Comparison of ENCODE assay signal across 26 cellular contexts in genomic region chr6:161238076-161238869, GRCh38. TPM values are rescaled to one million over a fixed set of nuclear protein-coding genes. Genes with fewer than 3 reads are reported as not detected.
DNase-seq lines count a peak whose midpoint lies in the region; ATAC-seq, FAIRE-seq and TF ChIP-seq lines count a peak whose summit lies in the region.
"Had no signal": no experiment of that assay in that cellular context is flagged by ENCODE, and none has a peak within 500 bp of the region (broad histone marks: within the 10 kb centered on the region; RNA-seq: fewer than 3 reads in every experiment).

No MANE protein-coding gene starts in this region.

- H3K27ac ChIP-seq in mammary epithelial cell (ENCODE audit: insufficient read depth, low read depth, low read length) = no peak overlapping the region
- H3K27ac ChIP-seq in astrocyte (ENCODE audit: low read depth, low read length) = no peak overlapping the region
- H3K27ac ChIP-seq: 22Rv1, body of pancreas, KMS-11 had no signal

- intact Hi-C loops in MCF 10A (cut with micrococcal nuclease) = no loop called here
- intact Hi-C loops in mammary epithelial cell (cut with micrococcal nuclease) = no loop called here

- H3K9me3 ChIP-seq in mammary epithelial cell (replicated peaks; ENCODE audit: insufficient read depth, low read length) = no peaks in the 10 kb centered on the region
- no peaks in the 10 kb centered on the region for H3K9me3 ChIP-seq in astrocyte (ENCODE audit: insufficient read depth, low read depth, low read length)
- H3K9me3 ChIP-seq: body of pancreas had no signal

- H3K4me3 Mint-ChIP-seq in MCF 10A (ENCODE audit: unreplicated experiment) = no peak overlapping the region
- H3K4me3 Mint-ChIP-seq in astrocyte (ENCODE audit: unreplicated experiment) = no peak overlapping the region
- H3K4me3 Mint-ChIP-seq in stimulated activated naive B cell treated with anti-CD40 and anti-IgM and Interleukin-4, amounts not matched to agents 10 μg/mL and 1 μg/mL and 100 μg/mL, for 72 hours = no peak overlapping the region
- H3K4me3 Mint-ChIP-seq: activated CD4-positive, alpha-beta memory T cell treated with anti-CD3 and anti-CD28 coated beads, Interleukin-2, amount 10 ng/mL, durations not matched to agents 7 days and 5 days; CD8-positive, alpha-beta memory T cell; immature natural killer cell; stimulated activated naive CD8-positive, alpha-beta T cell treated with anti-CD3 and anti-CD28 coated beads, Interleukin-15, amount 100 ng/mL, for 72 hours had no signal

- peak; percentile 20 for FAIRE-seq in astrocyte (lab: Jason Lieb, UNC)
- FAIRE-seq: endothelial cell of umbilical vein, frontal cortex, HTR-8/SVneo, TTC549 had no signal

- no peaks in the 10 kb centered on the region for H3K36me3 ChIP-seq in mammary epithelial cell (ENCODE audit: insufficient read depth, low read length)
- no peaks in the 10 kb centered on the region for H3K36me3 ChIP-seq in astrocyte (ENCODE audit: insufficient read depth, low read length)

- dilution Hi-C loops in mammary epithelial cell (cut with HindIII; ENCODE audit: low sequenced_read_pairs) = no loop called here

- H2AFZ ChIP-seq in mammary epithelial cell (ENCODE audit: low read depth, low read length) (no peak overlapping the region), astrocyte (ENCODE audit: low read depth, low read length) (no peak overlapping the region)

- no peak for ATAC-seq in stimulated activated naive B cell treated with anti-CD40 and anti-IgM and Interleukin-4, amounts not matched to agents 10 μg/mL and 1 μg/mL and 100 μg/mL, for 72 hours (replicated peaks)
- ATAC-seq in GM19467 (IDR thresholded peaks at IDR 0.05; ENCODE audit: unreplicated experiment) = no peak
- ATAC-seq: body of pancreas; left lobe of liver; stimulated activated naive CD8-positive, alpha-beta T cell treated with anti-CD3 and anti-CD28 coated beads, Interleukin-15, amount 100 ng/mL, for 72 hours had no signal

- CTCF ChIA-PET in MCF 10A (lab: Yijun Ruan, JAX) (no interaction called here), mammary epithelial cell (lab: Charles Lee; ENCODE audit: low non-redundant PET) (no interaction called here)

- H3K79me2 ChIP-seq in mammary epithelial cell (ENCODE audit: insufficient read depth, low read length) (peaks cover 3% of the 10 kb centered on the region), astrocyte (ENCODE audit: insufficient read depth, low read length) (peaks cover 62% of the 10 kb centered on the region)

- H3K9me3 Mint-ChIP-seq in MCF 10A (ENCODE audit: unreplicated experiment) (no peaks in the 10 kb centered on the region), astrocyte (ENCODE audit: unreplicated experiment) (no peaks in the 10 kb centered on the region)
- peaks cover 0 to 1% of the 10 kb centered on the region in 2 donors for H3K9me3 Mint-ChIP-seq in stimulated activated naive B cell treated with anti-CD40 and anti-IgM and Interleukin-4, amounts not matched to agents 10 μg/mL and 1 μg/mL and 100 μg/mL, for 72 hours
- H3K9me3 Mint-ChIP-seq: activated CD4-positive, alpha-beta memory T cell treated with anti-CD3 and anti-CD28 coated beads, Interleukin-2, amount 10 ng/mL, durations not matched to agents 7 days and 5 days; CD8-positive, alpha-beta memory T cell; stimulated activated naive CD8-positive, alpha-beta T cell treated with anti-CD3 and anti-CD28 coated beads, Interleukin-15, amount 100 ng/mL, for 72 hours had no signal

- WGBS in mammary epithelial cell (ENCODE audit: low coverage, missing lambda C conversion rate) = 93% methylated on average over 7 of the region's 10 CpGs

- H4K20me1 ChIP-seq in mammary epithelial cell (ENCODE audit: insufficient read depth, low read length) (no peaks in the 10 kb centered on the region), astrocyte (ENCODE audit: insufficient read depth, low read length) (peaks cover 41% of the 10 kb centered on the region)

- no peak for TF ChIP-seq CTCF in MCF 10A (IDR thresholded peaks at IDR 0.05; ENCODE audit: unreplicated experiment)
- no peak for TF ChIP-seq CTCF in mammary epithelial cell (conservative IDR thresholded peaks at IDR 0.05 in 1 of 2, IDR thresholded peaks at IDR 0.05 in 1 of 2; ENCODE audit: extremely low read depth in 1 of 2, insufficient read depth in 1 of 2, low read depth in 1 of 2, low read length in 2 of 2)
- TF ChIP-seq CTCF in astrocyte (IDR thresholded peaks at IDR 0.05; ENCODE audit: insufficient read depth, low read depth, low read length) = no peak
- TF ChIP-seq CTCF in fibroblast of pulmonary artery (IDR thresholded peaks at IDR 0.05; ENCODE audit: low read length, missing control alignments) = no peak

- H3K4me1 ChIP-seq in mammary epithelial cell (ENCODE audit: insufficient read depth, low read length) (peaks cover 11% of the 10 kb centered on the region), astrocyte (ENCODE audit: insufficient read depth, low read length) (peaks cover 17% of the 10 kb centered on the region)
- H3K4me1 ChIP-seq: body of pancreas had no signal

- H3K27ac Mint-ChIP-seq in MCF 10A (ENCODE audit: low read depth, unreplicated experiment) (no peak overlapping the region), astrocyte (ENCODE audit: unreplicated experiment) (no peak overlapping the region)
- H3K27ac Mint-ChIP-seq in stimulated activated naive B cell treated with anti-CD40 and anti-IgM and Interleukin-4, amounts not matched to agents 10 μg/mL and 1 μg/mL and 100 μg/mL, for 72 hours = peak overlapping the region; percentile 57
- H3K27ac Mint-ChIP-seq: activated CD4-positive, alpha-beta memory T cell treated with anti-CD3 and anti-CD28 coated beads, Interleukin-2, amount 10 ng/mL, durations not matched to agents 7 days and 5 days; stimulated activated naive CD8-positive, alpha-beta T cell treated with anti-CD3 and anti-CD28 coated beads, Interleukin-15, amount 100 ng/mL, for 72 hours had no signal

- BruUV-seq in MCF 10A (replicated peaks; lab: Mats Ljungman, UMichigan) (no TSS peak), mammary epithelial cell (replicated peaks; lab: Mats Ljungman, UMichigan) (no TSS peak)

- no peak overlapping the region for H3K9ac ChIP-seq in mammary epithelial cell (ENCODE audit: insufficient read depth, low read length)
- H3K9ac ChIP-seq in astrocyte (ENCODE audit: low read length) = no peak overlapping the region
- H3K9ac ChIP-seq: KMS-11 had no signal

- POLR2A ChIA-PET in MCF 10A (lab: Yijun Ruan, JAX) = interaction anchor here (0.7 kb wide), 1 partner anchor 43 kb away, joined by 3 read pairs; no protein-coding TSS in a partner anchor

- no peak overlapping the region for H3K4me3 ChIP-seq in mammary epithelial cell (replicated peaks in 1 of 3; ENCODE audit: insufficient read depth in 1 of 3, low read depth in 2 of 3, low read length in 3 of 3)
- H3K4me3 ChIP-seq in astrocyte (ENCODE audit: insufficient read depth, low read depth, low read length) = no peak overlapping the region
- no peak overlapping the region for H3K4me3 ChIP-seq in fibroblast of pulmonary artery (replicated peaks; ENCODE audit: low read depth, low read length)
- H3K4me3 ChIP-seq: body of pancreas, dorsolateral prefrontal cortex had no signal

- DNase-seq in MCF 10A (ENCODE audit: unreplicated experiment) (peak; percentile 29), mammary epithelial cell (no peak), astrocyte (ENCODE audit: low read depth) (peak; percentile 82), fibroblast of pulmonary artery (ENCODE audit: low read depth) (peak; percentile 26), NCI-H82 treated with DMSO at 0.1 percent for 48 hours (lab: John Stamatoyannopoulos, UW; ENCODE audit: unreplicated experiment) (no peak)
- DNase-seq in stimulated activated naive B cell treated with anti-CD40 and anti-IgM and Interleukin-4, amounts not matched to agents 10 μg/mL and 1 μg/mL and 100 μg/mL, for 72 hours = no peak
- no peak for DNase-seq in stimulated activated CD4-positive, alpha-beta T cell treated with anti-CD3 and anti-CD28 coated beads, Interleukin-4, amount 100 ng/mL, for 4 hours
- DNase-seq: activated CD4-positive, alpha-beta memory T cell treated with anti-CD3 and anti-CD28 coated beads, Interleukin-2, amount 10 ng/mL, durations not matched to agents 7 days and 5 days; activated CD4-positive, CD25-positive, alpha-beta regulatory T cell treated with anti-CD3 and anti-CD28 coated beads, Interleukin-2, amount 50 U/mL, for 72 hours; activated effector memory CD4-positive, alpha-beta T cell treated with Interleukin-2 at 50 U/mL for 16 hours; body of pancreas; CD8-positive, alpha-beta memory T cell; cerebellar nuclear complex; H7; immature natural killer cell; NCI-H1417 treated with DMSO at 0.1 percent for 48 hours; stimulated activated naive CD8-positive, alpha-beta T cell treated with anti-CD3 and anti-CD28 coated beads, Interleukin-15, amount 100 ng/mL, for 72 hours had no signal

- H3K4me2 ChIP-seq in mammary epithelial cell (ENCODE audit: insufficient read depth, low read depth, low read length) (no peak overlapping the region), astrocyte (ENCODE audit: low read length) (no peak overlapping the region)
- H3K4me2 ChIP-seq: KMS-11 had no signal

- H3K36me3 Mint-ChIP-seq in MCF 10A (ENCODE audit: insufficient read depth, unreplicated experiment) (peaks cover 12% of the 10 kb centered on the region), astrocyte (ENCODE audit: low read depth, unreplicated experiment) (peaks cover 7% of the 10 kb centered on the region)
- H3K36me3 Mint-ChIP-seq in stimulated activated naive B cell treated with anti-CD40 and anti-IgM and Interleukin-4, amounts not matched to agents 10 μg/mL and 1 μg/mL and 100 μg/mL, for 72 hours = peaks cover 7 to 11% of the 10 kb centered on the region in 2 donors

- H3K27me3 Mint-ChIP-seq in MCF 10A (ENCODE audit: insufficient read depth, unreplicated experiment) (no peaks in the 10 kb centered on the region), astrocyte (ENCODE audit: low read depth, unreplicated experiment) (no peaks in the 10 kb centered on the region)
- no peaks in the 10 kb centered on the region for H3K27me3 Mint-ChIP-seq in stimulated activated naive B cell treated with anti-CD40 and anti-IgM and Interleukin-4, amounts not matched to agents 10 μg/mL and 1 μg/mL and 100 μg/mL, for 72 hours
- H3K27me3 Mint-ChIP-seq: activated CD4-positive, alpha-beta memory T cell treated with anti-CD3 and anti-CD28 coated beads, Interleukin-2, amount 10 ng/mL, durations not matched to agents 7 days and 5 days; stimulated activated naive CD8-positive, alpha-beta T cell treated with anti-CD3 and anti-CD28 coated beads, Interleukin-15, amount 100 ng/mL, for 72 hours had no signal

- H3K4me1 Mint-ChIP-seq in MCF 10A (ENCODE audit: insufficient read depth, unreplicated experiment) = peaks cover 7% of the 10 kb centered on the region
- peaks cover 27% of the 10 kb centered on the region for H3K4me1 Mint-ChIP-seq in astrocyte (ENCODE audit: low read depth, unreplicated experiment)
- H3K4me1 Mint-ChIP-seq in stimulated activated naive B cell treated with anti-CD40 and anti-IgM and Interleukin-4, amounts not matched to agents 10 μg/mL and 1 μg/mL and 100 μg/mL, for 72 hours = peaks cover 16 to 17% of the 10 kb centered on the region in 2 donors

- in situ Hi-C loops in mammary epithelial cell (cut with MboI; ENCODE audit: low sequenced_read_pairs in 2 of 2) = no loop called here

- H3K27me3 ChIP-seq in mammary epithelial cell (ENCODE audit: insufficient read depth, low read length) (no peaks in the 10 kb centered on the region), astrocyte (ENCODE audit: insufficient read depth, low read length) (no peaks in the 10 kb centered on the region)
- H3K27me3 ChIP-seq: body of pancreas, dorsolateral prefrontal cortex had no signal

RNA-seq across cellular contexts. Expression of gene AGPAT4, which starts 35.6 kb away (rescaled TPM):
- 5.6 and 7.3 TPM in 2 replicates for total RNA-seq in MCF 10A (2022)
- total RNA-seq in mammary epithelial cell = 10 to 100 TPM; 12.5 to 15.8 TPM
- 5.6 TPM for polyA plus RNA-seq in mammary epithelial cell
- polyA minus RNA-seq in mammary epithelial cell = 13.2 TPM
- total RNA-seq in astrocyte = 27.2 and 27.9 TPM in 2 replicates

Comparison
In these comparisons a context has a peak if more than half of its experiments do, and no peak if none do; other contexts are left out.
1. DNase-seq: peak in MCF 10A (single experiment), astrocyte (single experiment) and fibroblast of pulmonary artery (single experiment); none in mammary epithelial cell (single experiment), stimulated activated naive B cell treated with anti-CD40 and anti-IgM and Interleukin-4, amounts not matched to agents 10 μg/mL and 1 μg/mL and 100 μg/mL, for 72 hours (single experiment), stimulated activated CD4-positive, alpha-beta T cell treated with anti-CD3 and anti-CD28 coated beads, Interleukin-4, amount 100 ng/mL, for 4 hours (0 of 2) and NCI-H82 treated with DMSO at 0.1 percent for 48 hours (single experiment).